In genomic region chr17:33469911-33470310, GRCh38 we compare ENCODE assay signal across 14 cellular contexts.
DNase-seq lines count a peak whose midpoint lies in the region; ATAC-seq and TF ChIP-seq lines count a peak whose summit lies in the region.
"Had no signal": no experiment of that assay in that cellular context is flagged by ENCODE, and none has a peak within 500 bp of the region (broad histone marks: within the 10 kb centered on the region; RNA-seq: fewer than 3 reads in every experiment).

No MANE protein-coding gene starts in this region.

- peak overlapping the region; percentile 16; the same call in 1 of the 2 replicates for H3K4me2 ChIP-seq in SK-N-SH

- POLR2A ChIA-PET in SK-N-SH (lab: Yijun Ruan, JAX): no interaction called here

- TF ChIP-seq CTCF in SK-N-SH (IDR thresholded peaks at IDR 0.05): no peak

- H3K79me2 ChIP-seq in SK-N-SH (ENCODE audit: insufficient read depth): no peaks in the 10 kb centered on the region

- DNase-seq in GM04504 (ENCODE audit: low read depth) (peak; percentile 42), SK-N-SH (no peak), fibroblast of the conjunctiva (ENCODE audit: low read depth) (peak; percentile 2), retina (peak; percentile 32), NCI-H146 (lab: John Stamatoyannopoulos, UW) (no peak)
- DNase-seq: activated CD4-positive, alpha-beta T cell treated with anti-CD3 and anti-CD28 coated beads for 1 hour; DMS 273 treated with DMSO at 0.1 percent for 48 hours; effector CD8-positive, alpha-beta T cell; NCI-H2029 treated with DMSO at 0.1 percent for 48 hours; posterior cingulate gyrus had no signal

- CTCF ChIA-PET in SK-N-SH (lab: Yijun Ruan, JAX): interaction anchor here (1.1 kb wide), 1 partner anchor 12 kb away, joined by 4 read pairs; no protein-coding TSS in a partner anchor

- ATAC-seq in HG02642 (IDR thresholded peaks at IDR 0.05; ENCODE audit: poor library complexity, unreplicated experiment) (no peak), HG03571 (IDR thresholded peaks at IDR 0.05; ENCODE audit: unreplicated experiment) (no peak)
- ATAC-seq in activated T-helper 17 cell treated with anti-CD3 and anti-CD28 coated beads, Interleukin-2, amount 50 U/mL, for 72 hours (replicated peaks): no peak

- no peaks in the 10 kb centered on the region for H3K9me3 Mint-ChIP-seq in activated T-helper 17 cell treated with anti-CD3 and anti-CD28 coated beads, Interleukin-2, amount 50 U/mL, for 72 hours

- H3K9me3 ChIP-seq in SK-N-SH: no peaks in the 10 kb centered on the region
- H3K9me3 ChIP-seq: suprapubic skin had no signal

- H3K4me3 ChIP-seq in SK-N-SH (ENCODE audit: low read depth in 2 of 2, low read length in 1 of 2): no peak overlapping the region
- H3K4me3 ChIP-seq: suprapubic skin had no signal

- no peaks in the 10 kb centered on the region for H3K4me1 Mint-ChIP-seq in activated T-helper 17 cell treated with anti-CD3 and anti-CD28 coated beads, Interleukin-2, amount 50 U/mL, for 72 hours

- peaks cover 0 to 11% of the 10 kb centered on the region in 2 experiments; a peak in 2 of 4 replicates for H3K4me1 ChIP-seq in SK-N-SH (ENCODE audit: control insufficient read depth in 1 of 2, insufficient read depth in 2 of 2, low read depth in 1 of 2, low read length in 1 of 2)
- H3K4me1 ChIP-seq: suprapubic skin had no signal

- WGBS in SK-N-SH (ENCODE audit: low lambda C conversion rate): 20% methylated on average over 2 of the region's 2 CpGs

- H3K27me3 ChIP-seq in SK-N-SH (ENCODE audit: insufficient read depth): no peaks in the 10 kb centered on the region

- H3K9me2 ChIP-seq in SK-N-SH: no peaks in the 10 kb centered on the region

- H3K27me3 Mint-ChIP-seq in activated T-helper 17 cell treated with anti-CD3 and anti-CD28 coated beads, Interleukin-2, amount 50 U/mL, for 72 hours: peaks cover 16% of the 10 kb centered on the region

- H3K36me3 Mint-ChIP-seq in activated T-helper 17 cell treated with anti-CD3 and anti-CD28 coated beads, Interleukin-2, amount 50 U/mL, for 72 hours (ENCODE audit: low read depth): no peaks in the 10 kb centered on the region

- no peak overlapping the region for H2AFZ ChIP-seq in SK-N-SH (ENCODE audit: low read depth)

- no peak overlapping the region for H3K27ac Mint-ChIP-seq in activated T-helper 17 cell treated with anti-CD3 and anti-CD28 coated beads, Interleukin-2, amount 50 U/mL, for 72 hours

- H3K9ac ChIP-seq in SK-N-SH: no peak overlapping the region

- no peaks in the 10 kb centered on the region for H4K20me1 ChIP-seq in SK-N-SH (ENCODE audit: insufficient read depth)

- no peaks in the 10 kb centered on the region for H3F3A ChIP-seq in SK-N-SH (replicated peaks; ENCODE audit: insufficient read depth)

- peak in 1 of 2 experiments; percentile 48; a peak in 1 of 4 replicates for TF ChIP-seq EP300 in SK-N-SH (IDR thresholded peaks at IDR 0.05; ENCODE audit: borderline replicate concordance in 1 of 2, low read depth in 1 of 2, low read length in 1 of 2)

- no peaks in the 10 kb centered on the region for H3K36me3 ChIP-seq in SK-N-SH (replicated peaks in 1 of 2; ENCODE audit: control insufficient read depth in 1 of 2, insufficient read depth in 2 of 2, low read length in 1 of 2)
- H3K36me3 ChIP-seq: suprapubic skin had no signal

- TF ChIP-seq RAD21 in SK-N-SH (IDR thresholded peaks at IDR 0.05; ENCODE audit: low read length): no peak

- no peak overlapping the region for H3K4me3 Mint-ChIP-seq in activated T-helper 17 cell treated with anti-CD3 and anti-CD28 coated beads, Interleukin-2, amount 50 U/mL, for 72 hours

- peak overlapping the region in 1 of 2 experiments; percentile 48; a peak in 2 of 4 replicates for H3K27ac ChIP-seq in SK-N-SH (ENCODE audit: low read depth in 2 of 2, low read length in 1 of 2)
- H3K27ac ChIP-seq: suprapubic skin had no signal

TF ChIP-seq in SK-N-SH, 30 proteins besides CTCF, POLR2A, EP300 and RAD21 (continues in another document):
- TF ChIP-seq PBX3 (IDR thresholded peaks at IDR 0.05): peak; percentile 37
- TF ChIP-seq, protein P1, sequence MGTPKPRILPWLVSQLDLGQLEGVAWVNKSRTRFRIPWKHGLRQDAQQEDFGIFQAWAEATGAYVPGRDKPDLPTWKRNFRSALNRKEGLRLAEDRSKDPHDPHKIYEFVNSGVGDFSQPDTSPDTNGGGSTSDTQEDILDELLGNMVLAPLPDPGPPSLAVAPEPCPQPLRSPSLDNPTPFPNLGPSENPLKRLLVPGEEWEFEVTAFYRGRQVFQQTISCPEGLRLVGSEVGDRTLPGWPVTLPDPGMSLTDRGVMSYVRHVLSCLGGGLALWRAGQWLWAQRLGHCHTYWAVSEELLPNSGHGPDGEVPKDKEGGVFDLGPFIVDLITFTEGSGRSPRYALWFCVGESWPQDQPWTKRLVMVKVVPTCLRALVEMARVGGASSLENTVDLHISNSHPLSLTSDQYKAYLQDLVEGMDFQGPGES (IDR thresholded peaks at IDR 0.05; ENCODE audit: low read depth, low read length): no peak
- TF ChIP-seq REST (IDR thresholded peaks at IDR 0.05; ENCODE audit: low read depth, low read length): no peak
- TF ChIP-seq JUND (IDR thresholded peaks at IDR 0.05): peak; percentile 75
- TF ChIP-seq, protein P2, sequence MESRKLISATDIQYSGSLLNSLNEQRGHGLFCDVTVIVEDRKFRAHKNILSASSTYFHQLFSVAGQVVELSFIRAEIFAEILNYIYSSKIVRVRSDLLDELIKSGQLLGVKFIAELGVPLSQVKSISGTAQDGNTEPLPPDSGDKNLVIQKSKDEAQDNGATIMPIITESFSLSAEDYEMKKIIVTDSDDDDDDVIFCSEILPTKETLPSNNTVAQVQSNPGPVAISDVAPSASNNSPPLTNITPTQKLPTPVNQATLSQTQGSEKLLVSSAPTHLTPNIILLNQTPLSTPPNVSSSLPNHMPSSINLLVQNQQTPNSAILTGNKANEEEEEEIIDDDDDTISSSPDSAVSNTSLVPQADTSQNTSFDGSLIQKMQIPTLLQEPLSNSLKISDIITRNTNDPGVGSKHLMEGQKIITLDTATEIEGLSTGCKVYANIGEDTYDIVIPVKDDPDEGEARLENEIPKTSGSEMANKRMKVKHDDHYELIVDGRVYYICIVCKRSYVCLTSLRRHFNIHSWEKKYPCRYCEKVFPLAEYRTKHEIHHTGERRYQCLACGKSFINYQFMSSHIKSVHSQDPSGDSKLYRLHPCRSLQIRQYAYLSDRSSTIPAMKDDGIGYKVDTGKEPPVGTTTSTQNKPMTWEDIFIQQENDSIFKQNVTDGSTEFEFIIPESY (IDR thresholded peaks at IDR 0.05; ENCODE audit: borderline replicate concordance, low read depth): no peak
- peak; percentile 19; the same call in 1 of the 2 replicates for TF ChIP-seq RXRA (IDR thresholded peaks at IDR 0.05; ENCODE audit: borderline replicate concordance, low read depth)
- TF ChIP-seq TEAD4 (IDR thresholded peaks at IDR 0.05; ENCODE audit: borderline replicate concordance, insufficient read depth): 0 out of 2 replicates have a peak, but pooled peaks have one; percentile 20
- TF ChIP-seq RCOR1 (IDR thresholded peaks at IDR 0.05; ENCODE audit: low read length): no peak
- TF ChIP-seq SMC3 (IDR thresholded peaks at IDR 0.05; ENCODE audit: low read depth, low read length): no peak
- peak; percentile 87; the same call in 1 of the 2 replicates for TF ChIP-seq FOSL2 (IDR thresholded peaks at IDR 0.05; ENCODE audit: borderline replicate concordance, low read depth)
- no peak for TF ChIP-seq EZH2phosphoT487 (IDR thresholded peaks at IDR 0.05; ENCODE audit: borderline replicate concordance, low read depth)
- TF ChIP-seq ELF1 (IDR thresholded peaks at IDR 0.05): no peak
- TF ChIP-seq TAF1 (IDR thresholded peaks at IDR 0.05; ENCODE audit: borderline replicate concordance, low read depth, low read length): no peak
- no peak for TF ChIP-seq MAX (IDR thresholded peaks at IDR 0.05; ENCODE audit: low read depth)
- TF ChIP-seq CHD2 (IDR thresholded peaks at IDR 0.05; ENCODE audit: low read length, partially characterized antibody): no peak

Comparison
In these comparisons a context has a peak if more than half of its experiments do, and no peak if none do; other contexts are left out.
1. DNase-seq: peak in GM04504 (single experiment), fibroblast of the conjunctiva (single experiment) and retina (single experiment); none in SK-N-SH (single experiment) and NCI-H146 (single experiment).